ENCODE assay signal across 8 cellular contexts in genomic region chr10:133274751-133275682, GRCh38.
DNase-seq lines count a peak whose midpoint lies in the region; ATAC-seq and TF ChIP-seq lines count a peak whose summit lies in the region.
"Had no signal": no experiment of that assay in that cellular context is flagged by ENCODE, and none has a peak within 500 bp of the region (broad histone marks: within the 10 kb centered on the region; RNA-seq: fewer than 3 reads in every experiment).

No MANE protein-coding gene starts in this region.

- peak; percentile 41 for TF ChIP-seq POLR2A in GM19193 (IDR thresholded peaks at IDR 0.05; ENCODE audit: extremely low read depth, insufficient read depth, insufficient read length)

- peaks cover 21% of the 10 kb centered on the region for H3K36me3 Mint-ChIP-seq in T-helper 1 cell treated with Interleukin-12 subunit alpha and Interleukin-12 subunit beta and Interleukin-4 antibody, amounts not matched to agents 30 μg/mL and 1 μg/mL, for 36 hours (ENCODE audit: low read depth)

- peaks cover 17% of the 10 kb centered on the region for H3K4me1 Mint-ChIP-seq in T-helper 1 cell treated with Interleukin-12 subunit alpha and Interleukin-12 subunit beta and Interleukin-4 antibody, amounts not matched to agents 30 μg/mL and 1 μg/mL, for 36 hours (ENCODE audit: low read depth)

- H3K27ac Mint-ChIP-seq in T-helper 1 cell treated with Interleukin-12 subunit alpha and Interleukin-12 subunit beta and Interleukin-4 antibody, amounts not matched to agents 30 μg/mL and 1 μg/mL, for 36 hours = peak overlapping the region; percentile 90

- no peaks in the 10 kb centered on the region for H3K27me3 Mint-ChIP-seq in T-helper 1 cell treated with Interleukin-12 subunit alpha and Interleukin-12 subunit beta and Interleukin-4 antibody, amounts not matched to agents 30 μg/mL and 1 μg/mL, for 36 hours (ENCODE audit: low read depth)

- TF ChIP-seq CTCF in astrocyte of the spinal cord (IDR thresholded peaks at IDR 0.05; ENCODE audit: low read depth, low read length) = peak; percentile 24

- DNase-seq in astrocyte of the spinal cord (ENCODE audit: low read depth, low spot score) (no peak), AG08396 (ENCODE audit: low spot score) (no peak), RKO (ENCODE audit: low spot score) (no peak)
- DNase-seq in stimulated activated CD4-positive, alpha-beta T cell treated with anti-CD3 and anti-CD28 coated beads, Interleukin-2, amount 100 ng/mL, for 24 hours = peak; percentile 85 to 86

- peak overlapping the region; percentile 90 for H3K4me3 Mint-ChIP-seq in T-helper 1 cell treated with Interleukin-12 subunit alpha and Interleukin-12 subunit beta and Interleukin-4 antibody, amounts not matched to agents 30 μg/mL and 1 μg/mL, for 36 hours

- in situ Hi-C loops in astrocyte of the spinal cord (cut with HindIII; ENCODE audit: low sequenced_read_pairs) = no loop called here

- no peaks in the 10 kb centered on the region for H3K9me3 Mint-ChIP-seq in T-helper 1 cell treated with Interleukin-12 subunit alpha and Interleukin-12 subunit beta and Interleukin-4 antibody, amounts not matched to agents 30 μg/mL and 1 μg/mL, for 36 hours

- ATAC-seq in HG03095 (IDR thresholded peaks at IDR 0.05; ENCODE audit: unreplicated experiment) = peak; percentile 45

- no peak overlapping the region for H3K4me3 ChIP-seq in astrocyte of the spinal cord (ENCODE audit: low read depth, low read length)
- H3K4me3 ChIP-seq: cardiac muscle cell had no signal

Comparison
In these comparisons a context has a peak if more than half of its experiments do, and no peak if none do; other contexts are left out.
1. DNase-seq: peak in stimulated activated CD4-positive, alpha-beta T cell treated with anti-CD3 and anti-CD28 coated beads, Interleukin-2, amount 100 ng/mL, for 24 hours (2 of 2); none in astrocyte of the spinal cord (single experiment), AG08396 (single experiment) and RKO (single experiment).